27 cellular contexts compared by ENCODE assay signal in the genomic region with DNA sequence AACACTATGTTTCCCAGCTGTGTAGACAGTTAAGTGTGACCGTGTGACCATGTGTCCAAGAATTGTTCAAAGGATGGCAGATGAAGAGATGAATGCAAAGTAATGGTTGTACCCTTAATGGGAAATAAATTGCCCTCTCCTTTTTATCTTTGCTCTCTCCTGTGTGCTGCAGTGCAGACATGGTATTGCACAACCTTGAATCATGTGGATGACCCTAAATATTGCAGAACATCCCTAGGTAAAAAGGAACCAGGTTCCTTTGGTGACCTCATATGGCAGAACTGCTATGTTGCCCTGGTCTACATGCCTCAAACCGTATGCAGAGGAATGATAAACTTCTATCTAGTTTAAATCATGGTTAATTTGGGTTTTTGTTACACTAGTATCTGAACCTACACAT.
"Had no signal": no experiment of that assay in that cellular context is flagged by ENCODE, and none has a peak within 500 bp of the region (broad histone marks: within the 10 kb centered on the region; RNA-seq: fewer than 3 reads in every experiment).

No MANE protein-coding gene starts in this region.

- H3K27ac ChIP-seq: left ventricle myocardium inferior, ovary, right atrium auricular region, skin epidermis, suprapubic skin, thoracic aorta, tibial artery, upper lobe of right lung had no signal

- H3K4me3 Mint-ChIP-seq: immature natural killer cell; memory B cell; naive thymus-derived CD4-positive, alpha-beta T cell; natural killer cell treated with Interleukin-12 subunit alpha and Interleukin-12 subunit beta and Interleukin-15 and Interleukin-18, amount 100 ng/mL, for 72 hours; stimulated activated naive B cell treated with anti-CD40 and anti-IgM and Interleukin-4, amounts not matched to agents 10 μg/mL and 1 μg/mL and 100 μg/mL, for 72 hours had no signal

- H3K27me3 Mint-ChIP-seq: memory B cell; naive thymus-derived CD4-positive, alpha-beta T cell; natural killer cell treated with Interleukin-12 subunit alpha and Interleukin-12 subunit beta and Interleukin-15 and Interleukin-18, amount 100 ng/mL, for 72 hours; progenitor cell of endocrine pancreas; stimulated activated naive B cell treated with anti-CD40 and anti-IgM and Interleukin-4, amounts not matched to agents 10 μg/mL and 1 μg/mL and 100 μg/mL, for 72 hours had no signal

- H3K27me3 ChIP-seq: ovary, right atrium auricular region, suprapubic skin, tibial artery, upper lobe of right lung had no signal

- H3K4me3 ChIP-seq: left ventricle myocardium inferior, lung, mucosa of descending colon, ovary, right atrium auricular region, skin epidermis, suprapubic skin, thoracic aorta, tibial artery, upper lobe of right lung had no signal

- DNase-seq: hypothalamus; immature natural killer cell; kidney; left colon; left ventricle myocardium inferior; midbrain; mucosa of descending colon; naive thymus-derived CD4-positive, alpha-beta T cell; ovary; stimulated activated CD4-positive, alpha-beta T cell treated with anti-CD3 and anti-CD28 coated beads, Interleukin-12 subunit alpha, Interleukin-12 subunit beta, amount 100 ng/mL, for 4 hours; stimulated activated CD4-positive, alpha-beta T cell treated with anti-CD3 and anti-CD28 coated beads, Interleukin-15, amount 100 ng/mL, for 24 hours; stimulated activated CD4-positive, alpha-beta T cell treated with anti-CD3 and anti-CD28 coated beads, Interleukin-2, amount 100 ng/mL, for 24 hours; stimulated activated CD4-positive, alpha-beta T cell treated with anti-CD3 and anti-CD28 coated beads, Interleukin-4, amount 100 ng/mL, for 1 hour; stimulated activated naive B cell treated with anti-CD40 and anti-IgM and Interleukin-4, amounts not matched to agents 10 μg/mL and 1 μg/mL and 100 μg/mL, for 72 hours; stimulated activated naive CD8-positive, alpha-beta T cell treated with anti-CD3 and anti-CD28 coated beads, Interleukin-15, Interleukin-2, amounts not matched to agents 100 U/mL and 50 U/mL, for 24 hours; tibial artery; trophoblast cell; upper lobe of right lung had no signal

- H3K4me1 ChIP-seq: left ventricle myocardium inferior, right atrium auricular region, suprapubic skin, tibial artery, upper lobe of right lung had no signal

- H3K36me3 ChIP-seq: left ventricle myocardium inferior, ovary, right atrium auricular region, suprapubic skin, thoracic aorta, tibial artery, upper lobe of right lung had no signal

- H3K4me1 Mint-ChIP-seq: immature natural killer cell; memory B cell; naive thymus-derived CD4-positive, alpha-beta T cell; stimulated activated naive B cell treated with anti-CD40 and anti-IgM and Interleukin-4, amounts not matched to agents 10 μg/mL and 1 μg/mL and 100 μg/mL, for 72 hours had no signal

- H3K9me3 ChIP-seq: left ventricle myocardium inferior, mucosa of descending colon, ovary, right atrium auricular region, suprapubic skin, thoracic aorta, tibial artery, upper lobe of right lung had no signal

- H3K36me3 Mint-ChIP-seq: immature natural killer cell; memory B cell; naive thymus-derived CD4-positive, alpha-beta T cell; stimulated activated naive B cell treated with anti-CD40 and anti-IgM and Interleukin-4, amounts not matched to agents 10 μg/mL and 1 μg/mL and 100 μg/mL, for 72 hours had no signal

- H3K27ac Mint-ChIP-seq: immature natural killer cell; memory B cell; naive thymus-derived CD4-positive, alpha-beta T cell; natural killer cell treated with Interleukin-12 subunit alpha and Interleukin-12 subunit beta and Interleukin-15 and Interleukin-18, amount 100 ng/mL, for 72 hours; progenitor cell of endocrine pancreas; stimulated activated naive B cell treated with anti-CD40 and anti-IgM and Interleukin-4, amounts not matched to agents 10 μg/mL and 1 μg/mL and 100 μg/mL, for 72 hours had no signal

- ATAC-seq: left colon; mucosa of descending colon; naive thymus-derived CD4-positive, alpha-beta T cell; natural killer cell treated with Interleukin-12 subunit alpha and Interleukin-12 subunit beta and Interleukin-15 and Interleukin-18, amount 100 ng/mL, for 72 hours; sciatic nerve; stimulated activated naive B cell treated with anti-CD40 and anti-IgM and Interleukin-4, amounts not matched to agents 10 μg/mL and 1 μg/mL and 100 μg/mL, for 72 hours; stimulated activated naive CD8-positive, alpha-beta T cell treated with anti-CD3 and anti-CD28 coated beads, Interleukin-15, Interleukin-2, amounts not matched to agents 100 U/mL and 50 U/mL, for 24 hours; upper lobe of right lung had no signal
